Comparison of ENCODE assay signal across 4 cellular contexts in genomic region chr22:32900856-32901255, GRCh38.
"Had no signal": no experiment of that assay in that cellular context is flagged by ENCODE, and none has a peak within 500 bp of the region (broad histone marks: within the 10 kb centered on the region; RNA-seq: fewer than 3 reads in every experiment).

No MANE protein-coding gene starts in this region.

- H2AFZ ChIP-seq: GM23338 had no signal

- DNase-seq: H9, HCEC 1CT, IMR-90 had no signal

- H3K4me2 ChIP-seq: GM23338 had no signal

- H3K4me3 ChIP-seq: GM23338 had no signal
